1 cellular context compared by ENCODE assay signal in the genomic region with DNA sequence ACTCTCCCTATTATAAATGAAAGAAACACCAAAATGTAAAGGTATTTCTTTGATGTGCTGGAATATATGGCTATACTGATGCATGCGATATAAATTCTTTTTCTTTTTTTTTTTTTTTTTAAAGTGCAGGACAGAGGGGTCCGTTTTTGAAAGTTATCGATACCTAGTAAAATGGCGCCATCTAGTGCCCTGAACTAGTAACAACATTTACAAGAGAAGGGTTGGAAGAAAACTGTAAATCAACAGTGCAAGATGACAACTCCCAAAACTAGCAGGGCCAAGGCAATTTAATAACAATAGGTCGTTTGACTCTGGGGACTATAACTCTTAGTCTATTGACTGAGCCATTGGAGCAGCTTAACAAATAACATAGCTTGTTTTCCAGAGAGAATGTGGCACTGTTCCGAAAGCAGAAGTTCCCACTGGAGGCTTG.
A peak's percentile ranks its signal among the peaks of the same experiment; 100 is the strongest.
TF ChIP-seq lines count a peak whose summit lies in the region.

No MANE protein-coding gene starts in this region.

TF ChIP-seq in HepG2, 621 proteins besides CTCF, POLR2A, EP300 and RAD21 (continued from another document):
- TF ChIP-seq ZNF598 (CRISPR knock-in tag; IDR thresholded peaks at IDR 0.05; ENCODE audit: borderline replicate concordance) (no peak), FOXM1 (CRISPR knock-in tag; IDR thresholded peaks at IDR 0.05) (no peak), NRL (CRISPR knock-in tag; IDR thresholded peaks at IDR 0.05; ENCODE audit: borderline replicate concordance) (no peak), NCOA5 (CRISPR knock-in tag; IDR thresholded peaks at IDR 0.05) (no peak), ZNF280D (CRISPR knock-in tag; IDR thresholded peaks at IDR 0.05) (no peak), KAT7 (CRISPR knock-in tag; IDR thresholded peaks at IDR 0.05; ENCODE audit: borderline replicate concordance) (no peak), ZNF34 (CRISPR knock-in tag; IDR thresholded peaks at IDR 0.05; ENCODE audit: borderline replicate concordance) (no peak), ARNTL (CRISPR knock-in tag; IDR thresholded peaks at IDR 0.05) (no peak), ZMAT3 (CRISPR knock-in tag; conservative IDR thresholded peaks at IDR 0.05) (no peak), CC2D1A (CRISPR knock-in tag; IDR thresholded peaks at IDR 0.05) (0 out of 2 replicates have a peak, but pooled peaks have one; percentile 28), ZSCAN12 (CRISPR knock-in tag; IDR thresholded peaks at IDR 0.05) (no peak), ZNF44 (CRISPR knock-in tag; IDR thresholded peaks at IDR 0.05) (no peak; the same call in 1 of the 2 replicates), POGZ (CRISPR knock-in tag; IDR thresholded peaks at IDR 0.05) (no peak), DBP (CRISPR knock-in tag; IDR thresholded peaks at IDR 0.05; ENCODE audit: not compliant biosample characterization) (no peak), ATM (IDR thresholded peaks at IDR 0.05; ENCODE audit: borderline replicate concordance) (no peak), ZNF512 (CRISPR knock-in tag; IDR thresholded peaks at IDR 0.05) (no peak), CHD4 (IDR thresholded peaks at IDR 0.05; ENCODE audit: borderline replicate concordance, low read length) (peak; percentile 92; the same call in 1 of the 2 replicates), ZNF891 (CRISPR knock-in tag; IDR thresholded peaks at IDR 0.05) (no peak), PHF20 (CRISPR knock-in tag; IDR thresholded peaks at IDR 0.05) (no peak), MAFF (IDR thresholded peaks at IDR 0.05; ENCODE audit: low read depth, low read length) (no peak), SP2 (CRISPR knock-in tag; IDR thresholded peaks at IDR 0.05) (no peak), SMC3 (IDR thresholded peaks at IDR 0.05; ENCODE audit: low read length) (peak; percentile 83), E2F5 (CRISPR knock-in tag; conservative IDR thresholded peaks at IDR 0.05) (no peak), ZNF569 (CRISPR knock-in tag; IDR thresholded peaks at IDR 0.05; ENCODE audit: borderline replicate concordance) (no peak), ATF2 (CRISPR knock-in tag; IDR thresholded peaks at IDR 0.05) (no peak), ZNF24 (IDR thresholded peaks at IDR 0.05) (0 out of 2 replicates have a peak, but pooled peaks have one; percentile 14)
- TF ChIP-seq, protein P1, sequence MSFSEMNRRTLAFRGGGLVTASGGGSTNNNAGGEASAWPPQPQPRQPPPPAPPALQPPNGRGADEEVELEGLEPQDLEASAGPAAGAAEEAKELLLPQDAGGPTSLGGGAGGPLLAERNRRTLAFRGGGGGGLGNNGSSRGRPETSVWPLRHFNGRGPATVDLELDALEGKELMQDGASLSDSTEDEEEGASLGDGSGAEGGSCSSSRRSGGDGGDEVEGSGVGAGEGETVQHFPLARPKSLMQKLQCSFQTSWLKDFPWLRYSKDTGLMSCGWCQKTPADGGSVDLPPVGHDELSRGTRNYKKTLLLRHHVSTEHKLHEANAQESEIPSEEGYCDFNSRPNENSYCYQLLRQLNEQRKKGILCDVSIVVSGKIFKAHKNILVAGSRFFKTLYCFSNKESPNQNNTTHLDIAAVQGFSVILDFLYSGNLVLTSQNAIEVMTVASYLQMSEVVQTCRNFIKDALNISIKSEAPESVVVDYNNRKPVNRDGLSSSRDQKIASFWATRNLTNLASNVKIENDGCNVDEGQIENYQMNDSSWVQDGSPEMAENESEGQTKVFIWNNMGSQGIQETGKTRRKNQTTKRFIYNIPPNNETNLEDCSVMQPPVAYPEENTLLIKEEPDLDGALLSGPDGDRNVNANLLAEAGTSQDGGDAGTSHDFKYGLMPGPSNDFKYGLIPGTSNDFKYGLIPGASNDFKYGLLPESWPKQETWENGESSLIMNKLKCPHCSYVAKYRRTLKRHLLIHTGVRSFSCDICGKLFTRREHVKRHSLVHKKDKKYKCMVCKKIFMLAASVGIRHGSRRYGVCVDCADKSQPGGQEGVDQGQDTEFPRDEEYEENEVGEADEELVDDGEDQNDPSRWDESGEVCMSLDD (CRISPR knock-in tag; IDR thresholded peaks at IDR 0.05; ENCODE audit: borderline replicate concordance), result no peak
- TF ChIP-seq, protein P2, sequence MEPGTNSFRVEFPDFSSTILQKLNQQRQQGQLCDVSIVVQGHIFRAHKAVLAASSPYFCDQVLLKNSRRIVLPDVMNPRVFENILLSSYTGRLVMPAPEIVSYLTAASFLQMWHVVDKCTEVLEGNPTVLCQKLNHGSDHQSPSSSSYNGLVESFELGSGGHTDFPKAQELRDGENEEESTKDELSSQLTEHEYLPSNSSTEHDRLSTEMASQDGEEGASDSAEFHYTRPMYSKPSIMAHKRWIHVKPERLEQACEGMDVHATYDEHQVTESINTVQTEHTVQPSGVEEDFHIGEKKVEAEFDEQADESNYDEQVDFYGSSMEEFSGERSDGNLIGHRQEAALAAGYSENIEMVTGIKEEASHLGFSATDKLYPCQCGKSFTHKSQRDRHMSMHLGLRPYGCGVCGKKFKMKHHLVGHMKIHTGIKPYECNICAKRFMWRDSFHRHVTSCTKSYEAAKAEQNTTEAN (CRISPR knock-in tag; conservative IDR thresholded peaks at IDR 0.05), result no peak
- TF ChIP-seq, protein P3, sequence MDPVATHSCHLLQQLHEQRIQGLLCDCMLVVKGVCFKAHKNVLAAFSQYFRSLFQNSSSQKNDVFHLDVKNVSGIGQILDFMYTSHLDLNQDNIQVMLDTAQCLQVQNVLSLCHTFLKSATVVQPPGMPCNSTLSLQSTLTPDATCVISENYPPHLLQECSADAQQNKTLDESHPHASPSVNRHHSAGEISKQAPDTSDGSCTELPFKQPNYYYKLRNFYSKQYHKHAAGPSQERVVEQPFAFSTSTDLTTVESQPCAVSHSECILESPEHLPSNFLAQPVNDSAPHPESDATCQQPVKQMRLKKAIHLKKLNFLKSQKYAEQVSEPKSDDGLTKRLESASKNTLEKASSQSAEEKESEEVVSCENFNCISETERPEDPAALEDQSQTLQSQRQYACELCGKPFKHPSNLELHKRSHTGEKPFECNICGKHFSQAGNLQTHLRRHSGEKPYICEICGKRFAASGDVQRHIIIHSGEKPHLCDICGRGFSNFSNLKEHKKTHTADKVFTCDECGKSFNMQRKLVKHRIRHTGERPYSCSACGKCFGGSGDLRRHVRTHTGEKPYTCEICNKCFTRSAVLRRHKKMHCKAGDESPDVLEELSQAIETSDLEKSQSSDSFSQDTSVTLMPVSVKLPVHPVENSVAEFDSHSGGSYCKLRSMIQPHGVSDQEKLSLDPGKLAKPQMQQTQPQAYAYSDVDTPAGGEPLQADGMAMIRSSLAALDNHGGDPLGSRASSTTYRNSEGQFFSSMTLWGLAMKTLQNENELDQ (CRISPR knock-in tag; IDR thresholded peaks at IDR 0.05; ENCODE audit: borderline replicate concordance), result peak; percentile 14; the same call in 1 of the 2 replicates
- TF ChIP-seq, protein P4, sequence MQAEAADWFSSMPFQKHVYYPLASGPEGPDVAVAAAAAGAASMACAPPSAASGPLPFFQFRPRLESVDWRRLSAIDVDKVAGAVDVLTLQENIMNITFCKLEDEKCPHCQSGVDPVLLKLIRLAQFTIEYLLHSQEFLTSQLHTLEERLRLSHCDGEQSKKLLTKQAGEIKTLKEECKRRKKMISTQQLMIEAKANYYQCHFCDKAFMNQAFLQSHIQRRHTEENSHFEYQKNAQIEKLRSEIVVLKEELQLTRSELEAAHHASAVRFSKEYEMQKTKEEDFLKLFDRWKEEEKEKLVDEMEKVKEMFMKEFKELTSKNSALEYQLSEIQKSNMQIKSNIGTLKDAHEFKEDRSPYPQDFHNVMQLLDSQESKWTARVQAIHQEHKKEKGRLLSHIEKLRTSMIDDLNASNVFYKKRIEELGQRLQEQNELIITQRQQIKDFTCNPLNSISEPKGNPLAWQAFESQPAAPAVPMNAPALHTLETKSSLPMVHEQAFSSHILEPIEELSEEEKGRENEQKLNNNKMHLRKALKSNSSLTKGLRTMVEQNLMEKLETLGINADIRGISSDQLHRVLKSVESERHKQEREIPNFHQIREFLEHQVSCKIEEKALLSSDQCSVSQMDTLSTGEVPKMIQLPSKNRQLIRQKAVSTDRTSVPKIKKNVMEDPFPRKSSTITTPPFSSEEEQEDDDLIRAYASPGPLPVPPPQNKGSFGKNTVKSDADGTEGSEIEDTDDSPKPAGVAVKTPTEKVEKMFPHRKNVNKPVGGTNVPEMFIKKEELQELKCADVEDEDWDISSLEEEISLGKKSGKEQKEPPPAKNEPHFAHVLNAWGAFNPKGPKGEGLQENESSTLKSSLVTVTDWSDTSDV (CRISPR knock-in tag; IDR thresholded peaks at IDR 0.05), result no peak
